In genomic region chr7:55154096-55154495, GRCh38 we compare ENCODE assay signal across 1 cellular context.
TF ChIP-seq lines count a peak whose summit lies in the region.

No MANE protein-coding gene starts in this region.

TF ChIP-seq in IMR-90, 13 proteins besides CTCF, POLR2A, EP300 and RAD21 (continued from another document):
- TF ChIP-seq ELK1 (IDR thresholded peaks at IDR 0.05; ENCODE audit: borderline replicate concordance, low read depth, low read length) = no peak
- no peak for TF ChIP-seq FOS (IDR thresholded peaks at IDR 0.05; ENCODE audit: low read depth, low read length)
- no peak for TF ChIP-seq USF2 (IDR thresholded peaks at IDR 0.05; ENCODE audit: low read depth, low read length)
- no peak for TF ChIP-seq SMC3 (IDR thresholded peaks at IDR 0.05; ENCODE audit: low read depth, low read length)
TF ChIP-seq in IMR-90: peak in this region for 0.
